In genomic region chr16:72091217-72091616, GRCh38 we compare ENCODE assay signal across 12 cellular contexts. TPM values are rescaled to one million over a fixed set of nuclear protein-coding genes. Genes with fewer than 3 reads are reported as not detected.
DNase-seq lines count a peak whose midpoint lies in the region; ATAC-seq lines count a peak whose summit lies in the region.
"Had no signal": no experiment of that assay in that cellular context is flagged by ENCODE, and none has a peak within 500 bp of the region (broad histone marks: within the 10 kb centered on the region; RNA-seq: fewer than 3 reads in every experiment).

No MANE protein-coding gene starts in this region.

- peak overlapping the region; percentile 18 to 51 for H3K27ac Mint-ChIP-seq in activated naive CD4-positive, alpha-beta T cell treated with anti-CD3 and anti-CD28 coated beads, Interleukin-2, amount 50 U/mL, for 72 hours
- no peak overlapping the region for H3K27ac Mint-ChIP-seq in activated CD4-positive, alpha-beta memory T cell treated with anti-CD3 and anti-CD28 coated beads, Interleukin-2, amount 10 ng/mL, durations not matched to agents 7 days and 5 days
- peak overlapping the region in 3 of 6 donors; percentile 8 to 29 (median 27) for H3K27ac Mint-ChIP-seq in immature natural killer cell
- H3K27ac Mint-ChIP-seq in stimulated activated naive CD8-positive, alpha-beta T cell treated with anti-CD3 and anti-CD28 coated beads, Interleukin-15, amount 100 ng/mL, for 72 hours = peak overlapping the region; percentile 77 to 79

- CTCF ChIA-PET in activated CD4-positive, alpha-beta memory T cell treated with anti-CD3 and anti-CD28 coated beads, Interleukin-2, amount 10 ng/mL, durations not matched to agents 7 days and 5 days (lab: Charles Lee) = interaction anchor here (1.1 kb wide), 1 partner anchor 34 kb away, joined by 5 read pairs; no protein-coding TSS in a partner anchor

- peak overlapping the region; percentile 38 for H3K4me3 Mint-ChIP-seq in activated CD4-positive, alpha-beta memory T cell treated with anti-CD3 and anti-CD28 coated beads, Interleukin-2, amount 10 ng/mL, durations not matched to agents 7 days and 5 days
- H3K4me3 Mint-ChIP-seq in immature natural killer cell = peak overlapping the region; percentile 38 to 100 (median 94)
- peak overlapping the region; percentile 45 to 97 for H3K4me3 Mint-ChIP-seq in stimulated activated naive CD8-positive, alpha-beta T cell treated with anti-CD3 and anti-CD28 coated beads, Interleukin-15, amount 100 ng/mL, for 72 hours

- no peaks in the 10 kb centered on the region for H3K9me3 Mint-ChIP-seq in activated naive CD4-positive, alpha-beta T cell treated with anti-CD3 and anti-CD28 coated beads, Interleukin-2, amount 50 U/mL, for 72 hours
- no peaks in the 10 kb centered on the region for H3K9me3 Mint-ChIP-seq in activated CD4-positive, alpha-beta memory T cell treated with anti-CD3 and anti-CD28 coated beads, Interleukin-2, amount 10 ng/mL, durations not matched to agents 7 days and 5 days
- H3K9me3 Mint-ChIP-seq in immature natural killer cell = no peaks in the 10 kb centered on the region
- H3K9me3 Mint-ChIP-seq in stimulated activated naive CD8-positive, alpha-beta T cell treated with anti-CD3 and anti-CD28 coated beads, Interleukin-15, amount 100 ng/mL, for 72 hours = no peaks in the 10 kb centered on the region

- peaks cover 31 to 32% of the 10 kb centered on the region in 2 donors for H3K36me3 Mint-ChIP-seq in activated naive CD4-positive, alpha-beta T cell treated with anti-CD3 and anti-CD28 coated beads, Interleukin-2, amount 50 U/mL, for 72 hours
- peaks cover 46% of the 10 kb centered on the region for H3K36me3 Mint-ChIP-seq in activated CD4-positive, alpha-beta memory T cell treated with anti-CD3 and anti-CD28 coated beads, Interleukin-2, amount 10 ng/mL, durations not matched to agents 7 days and 5 days (ENCODE audit: low read depth)
- peaks cover 4 to 22% (median 14%) of the 10 kb centered on the region in 3 donors for H3K36me3 Mint-ChIP-seq in immature natural killer cell

- POLR2A ChIA-PET in activated CD4-positive, alpha-beta memory T cell treated with anti-CD3 and anti-CD28 coated beads, Interleukin-2, amount 10 ng/mL, durations not matched to agents 7 days and 5 days (lab: Charles Lee) = no interaction called here

- H3K4me1 Mint-ChIP-seq in activated CD4-positive, alpha-beta memory T cell treated with anti-CD3 and anti-CD28 coated beads, Interleukin-2, amount 10 ng/mL, durations not matched to agents 7 days and 5 days = peaks cover 42% of the 10 kb centered on the region
- H3K4me1 Mint-ChIP-seq in immature natural killer cell = peaks cover 47 to 60% of the 10 kb centered on the region in 2 donors
- H3K4me1 Mint-ChIP-seq in stimulated activated naive CD8-positive, alpha-beta T cell treated with anti-CD3 and anti-CD28 coated beads, Interleukin-15, amount 100 ng/mL, for 72 hours = peaks cover 50% of the 10 kb centered on the region

- H3K27me3 Mint-ChIP-seq in activated CD4-positive, alpha-beta memory T cell treated with anti-CD3 and anti-CD28 coated beads, Interleukin-2, amount 10 ng/mL, durations not matched to agents 7 days and 5 days = no peaks in the 10 kb centered on the region
- peaks cover 0 to 4% (median 2%) of the 10 kb centered on the region in 3 donors for H3K27me3 Mint-ChIP-seq in immature natural killer cell (ENCODE audit: low read depth in 3 of 3)
- H3K27me3 Mint-ChIP-seq in stimulated activated naive CD8-positive, alpha-beta T cell treated with anti-CD3 and anti-CD28 coated beads, Interleukin-15, amount 100 ng/mL, for 72 hours = no peaks in the 10 kb centered on the region

- DNase-seq in activated naive CD4-positive, alpha-beta T cell treated with anti-CD3 and anti-CD28 coated beads, Interleukin-2, amount 50 U/mL, for 72 hours (ENCODE audit: low spot score in 2 of 2) = no peak
- DNase-seq in activated naive CD4-positive, alpha-beta T cell treated with Interleukin-2 at 50 U/mL for 16 hours = no peak
- DNase-seq in activated CD4-positive, alpha-beta memory T cell treated with anti-CD3 and anti-CD28 coated beads, Interleukin-2, amount 10 ng/mL, durations not matched to agents 7 days and 5 days = no peak
- no peak for DNase-seq in immature natural killer cell
- no peak for DNase-seq in stimulated activated naive CD8-positive, alpha-beta T cell treated with anti-CD3 and anti-CD28 coated beads, Interleukin-15, amount 100 ng/mL, for 72 hours
- DNase-seq in NCI-H1092 treated with DMSO at 0.1 percent for 48 hours (lab: John Stamatoyannopoulos, UW) = no peak
- DNase-seq: esophagus squamous epithelium had no signal

- ATAC-seq in activated naive CD4-positive, alpha-beta T cell treated with anti-CD3 and anti-CD28 coated beads, Interleukin-2, amount 50 U/mL, for 72 hours = no peak
- no peak for ATAC-seq in stimulated activated naive CD8-positive, alpha-beta T cell treated with anti-CD3 and anti-CD28 coated beads, Interleukin-15, amount 100 ng/mL, for 72 hours
- ATAC-seq in GM21423 (IDR thresholded peaks at IDR 0.05; ENCODE audit: unreplicated experiment) (no peak), GM19351 (IDR thresholded peaks at IDR 0.05; ENCODE audit: unreplicated experiment) (no peak)

RNA-seq across cellular contexts. Expression of gene TXNL4B, which starts 2.2 kb away (rescaled TPM):
- 10 to 100 TPM; 18.0 to 25.5 TPM for total RNA-seq in activated naive CD4-positive, alpha-beta T cell treated with anti-CD3 and anti-CD28 coated beads, Interleukin-2, amount 50 U/mL, for 72 hours
- 10 to 100 TPM; 15.3 to 16.2 TPM for total RNA-seq in activated CD4-positive, alpha-beta memory T cell treated with anti-CD3 and anti-CD28 coated beads, Interleukin-2, amount 10 ng/mL, durations not matched to agents 7 days and 5 days
- 10 to 100 TPM in 2 of 3 donors, 1 to 10 TPM in 1; 9.6 to 18.3 (median 12.1) TPM for polyA plus RNA-seq in immature natural killer cell

RNA-seq across cellular contexts. Expression of gene DHX38, which starts 2.4 kb away (rescaled TPM):
- 100 to 1,000 TPM in 1 of 2 donors, 10 to 100 TPM in 1; 81.2 to 119 TPM for total RNA-seq in activated naive CD4-positive, alpha-beta T cell treated with anti-CD3 and anti-CD28 coated beads, Interleukin-2, amount 50 U/mL, for 72 hours
- total RNA-seq in activated CD4-positive, alpha-beta memory T cell treated with anti-CD3 and anti-CD28 coated beads, Interleukin-2, amount 10 ng/mL, durations not matched to agents 7 days and 5 days = 10 to 100 TPM; 70.2 to 70.7 TPM
- 10 to 100 TPM; 16.9 to 39.9 (median 20.6) TPM for polyA plus RNA-seq in immature natural killer cell

RNA-seq across cellular contexts. Expression of gene HPR, which starts 28.2 kb away (rescaled TPM):
- total RNA-seq in activated naive CD4-positive, alpha-beta T cell treated with anti-CD3 and anti-CD28 coated beads, Interleukin-2, amount 50 U/mL, for 72 hours = not detected
- total RNA-seq in activated CD4-positive, alpha-beta memory T cell treated with anti-CD3 and anti-CD28 coated beads, Interleukin-2, amount 10 ng/mL, durations not matched to agents 7 days and 5 days = not detected
- not detected for polyA plus RNA-seq in immature natural killer cell
- total RNA-seq: esophagus squamous epithelium, H4, lung microvascular endothelial cell, SK-MEL-5 had no signal

RNA-seq across cellular contexts. Expression of gene HP, which starts 36.9 kb away (rescaled TPM):
- total RNA-seq in activated naive CD4-positive, alpha-beta T cell treated with anti-CD3 and anti-CD28 coated beads, Interleukin-2, amount 50 U/mL, for 72 hours = not detected
- total RNA-seq in activated CD4-positive, alpha-beta memory T cell treated with anti-CD3 and anti-CD28 coated beads, Interleukin-2, amount 10 ng/mL, durations not matched to agents 7 days and 5 days = not detected
- polyA plus RNA-seq in immature natural killer cell = not detected
- total RNA-seq: SK-MEL-5 had no signal

Comparison
In these comparisons a context has a peak if more than half of its experiments do, and no peak if none do; other contexts are left out.
1. H3K4me3 Mint-ChIP-seq: peak in every context shown above with its lines; median percentile 94 in immature natural killer cell; 71 in stimulated activated naive CD8-positive, alpha-beta T cell treated with anti-CD3 and anti-CD28 coated beads, Interleukin-15, amount 100 ng/mL, for 72 hours; 38 in activated CD4-positive, alpha-beta memory T cell treated with anti-CD3 and anti-CD28 coated beads, Interleukin-2, amount 10 ng/mL, durations not matched to agents 7 days and 5 days.